9 cellular contexts compared by ENCODE assay signal in the genomic region with DNA sequence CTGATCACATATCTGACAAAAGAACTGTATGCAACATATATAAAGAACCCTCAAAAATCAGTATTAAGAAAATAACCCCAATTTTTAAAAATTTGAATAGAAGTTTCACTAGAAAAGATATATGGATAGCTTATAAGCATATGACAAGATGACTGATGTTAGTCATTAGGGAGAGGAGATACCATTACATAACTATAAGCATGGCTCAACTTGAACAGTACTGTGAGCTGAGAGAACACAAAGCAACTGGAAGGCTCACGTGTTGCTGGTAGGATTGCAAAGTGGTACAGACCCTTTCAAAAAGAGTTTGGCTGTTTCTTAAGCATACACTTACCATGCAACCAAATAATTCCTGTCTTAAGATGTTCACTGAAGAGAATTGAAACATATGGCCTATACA. TPM values are rescaled to one million over a fixed set of nuclear protein-coding genes. Genes with fewer than 3 reads are reported as not detected.
"Had no signal": no experiment of that assay in that cellular context is flagged by ENCODE, and none has a peak within 500 bp of the region (broad histone marks: within the 10 kb centered on the region; RNA-seq: fewer than 3 reads in every experiment).

No MANE protein-coding gene starts in this region.

- H3K4me3 ChIP-seq: GM23248, HAP-1 had no signal

- H3K9me3 ChIP-seq: HAP-1 had no signal

- H3K4me1 ChIP-seq: HAP-1 had no signal

- H3K9ac ChIP-seq: GM23248 had no signal

- ATAC-seq: HCT116, HepG2 had no signal

- H3K27ac ChIP-seq: GM23248, HL-60 had no signal

- H2AFZ ChIP-seq: GM23248 had no signal

- DNase-seq: GM23248, GOT3, H7, HFFc6, KBM-7 had no signal

- H3K36me3 ChIP-seq: HAP-1 had no signal

- FAIRE-seq: HepG2 had no signal

RNA-seq across cellular contexts. Expression of a gene that starts 14.7 kb away (rescaled TPM):
- polyA plus RNA-seq: HepG2 had no signal
